Comparison of ENCODE assay signal across 27 cellular contexts in genomic region chr12:14564336-14564959, GRCh38. TPM values are rescaled to one million over a fixed set of nuclear protein-coding genes. Genes with fewer than 3 reads are reported as not detected.
"Had no signal": no experiment of that assay in that cellular context is flagged by ENCODE, and none has a peak within 500 bp of the region (broad histone marks: within the 10 kb centered on the region; RNA-seq: fewer than 3 reads in every experiment).

No MANE protein-coding gene starts in this region.

- H3K36me3 ChIP-seq: brain microvascular endothelial cell, left lung, ovary, right atrium auricular region, spleen, WERI-Rb-1 had no signal

- ATAC-seq: activated CD8-positive, alpha-beta memory T cell treated with anti-CD3 and anti-CD28 coated beads, Interleukin-2, amount 10 ng/mL, durations not matched to agents 7 days and 5 days; activated CD8-positive, alpha-beta T cell treated with anti-CD3 and anti-CD28 coated beads for 36 hours; activated naive CD8-positive, alpha-beta T cell treated with anti-CD3 and anti-CD28 coated beads, Interleukin-2, amount 50 U/mL, for 24 hours; left lung; naive thymus-derived CD8-positive, alpha-beta T cell; psoas muscle; stimulated activated naive CD8-positive, alpha-beta T cell treated with anti-CD3 and anti-CD28 coated beads, Interleukin-15, Interleukin-2, amounts not matched to agents 100 U/mL and 50 U/mL, for 24 hours had no signal

- H3K4me1 ChIP-seq: psoas muscle had no signal

- H3K9me3 ChIP-seq: left lung, ovary, psoas muscle, right atrium auricular region, spleen had no signal

- DNase-seq: activated CD4-positive, alpha-beta T cell treated with anti-CD3 and anti-CD28 coated beads, Interleukin-2, amount 10 ng/mL, durations not matched to agents 7 days and 5 days; activated CD4-positive, CD25-positive, alpha-beta regulatory T cell treated with anti-CD3 and anti-CD28 coated beads, Interleukin-2, amount 50 U/mL, for 72 hours; activated CD8-positive, alpha-beta memory T cell treated with anti-CD3 and anti-CD28 coated beads, Interleukin-2, amount 10 ng/mL, durations not matched to agents 7 days and 5 days; activated CD8-positive, alpha-beta T cell treated with anti-CD3 and anti-CD28 coated beads for 36 hours; activated effector memory CD4-positive, alpha-beta T cell treated with anti-CD3 and anti-CD28 coated beads, Interleukin-2, amount 50 U/mL, for 16 hours; activated naive CD4-positive, alpha-beta T cell treated with anti-CD3 and anti-CD28 coated beads, Interleukin-2, amount 50 U/mL, for 16 hours; activated naive CD8-positive, alpha-beta T cell treated with anti-CD3 and anti-CD28 coated beads, Interleukin-2, amount 50 U/mL, for 24 hours; activated T-cell treated with anti-CD3 and anti-CD28 coated beads for 4 hours; aorta; brain microvascular endothelial cell; caudate nucleus; dermis blood vessel endothelial cell; effector memory CD4-positive, alpha-beta T cell; foreskin fibroblast; immature natural killer cell; kidney glomerular epithelial cell; left lung; naive thymus-derived CD8-positive, alpha-beta T cell; ovary; psoas muscle; spleen; stimulated activated CD4-positive, alpha-beta T cell treated with anti-CD3 and anti-CD28 coated beads, Interleukin-4, amount 100 ng/mL, for 4 hours; stimulated activated naive CD8-positive, alpha-beta T cell treated with anti-CD3 and anti-CD28 coated beads, Interleukin-15, Interleukin-2, amounts not matched to agents 100 U/mL and 50 U/mL, for 24 hours; T-helper 1 cell; WERI-Rb-1 had no signal

- H3K27me3 ChIP-seq: brain microvascular endothelial cell, ovary, right atrium auricular region had no signal

- H3K4me3 ChIP-seq: lung, ovary, psoas muscle, right atrium auricular region, spleen had no signal

- H3K27ac ChIP-seq: brain microvascular endothelial cell, left lung, ovary, psoas muscle, right atrium auricular region, WERI-Rb-1 had no signal

RNA-seq across cellular contexts. Expression of gene PLBD1, which starts 3.2 kb away (rescaled TPM):
- total RNA-seq: activated CD4-positive, alpha-beta T cell treated with anti-CD3 and anti-CD28 coated beads, Interleukin-2, amount 10 ng/mL, durations not matched to agents 7 days and 5 days; activated CD8-positive, alpha-beta memory T cell treated with anti-CD3 and anti-CD28 coated beads, Interleukin-2, amount 10 ng/mL, durations not matched to agents 7 days and 5 days had no signal
